Comparison of ENCODE assay signal across 27 cellular contexts in genomic region chr14:66993512-66993911, GRCh38.
"Had no signal": no experiment of that assay in that cellular context is flagged by ENCODE, and none has a peak within 500 bp of the region (broad histone marks: within the 10 kb centered on the region; RNA-seq: fewer than 3 reads in every experiment).

No MANE protein-coding gene starts in this region.

- H3K36me3 ChIP-seq: brain microvascular endothelial cell, gastrocnemius medialis had no signal

- ATAC-seq: activated CD4-positive, alpha-beta T cell treated with anti-CD3 and anti-CD28 coated beads for 36 hours; activated CD8-positive, alpha-beta memory T cell treated with anti-CD3 and anti-CD28 coated beads, Interleukin-2, amount 10 ng/mL, durations not matched to agents 7 days and 5 days; activated CD8-positive, alpha-beta T cell treated with anti-CD3 and anti-CD28 coated beads, Interleukin-2, amount 10 ng/mL, durations not matched to agents 7 days and 5 days; effector memory CD8-positive, alpha-beta T cell; foreskin keratinocyte; gastrocnemius medialis had no signal

- FAIRE-seq: astrocyte, bronchial epithelial cell had no signal

- H3K4me3 ChIP-seq: esophagus muscularis mucosa, gastrocnemius medialis had no signal

- H3K4me1 ChIP-seq: esophagus muscularis mucosa, foreskin keratinocyte, gastrocnemius medialis had no signal

- H3K9me3 ChIP-seq: esophagus muscularis mucosa, gastrocnemius medialis had no signal

- H3K27ac ChIP-seq: brain microvascular endothelial cell, esophagus muscularis mucosa, foreskin keratinocyte, gastrocnemius medialis had no signal

- H3K27me3 ChIP-seq: brain microvascular endothelial cell, esophagus muscularis mucosa, foreskin keratinocyte, gastrocnemius medialis had no signal

- DNase-seq: activated CD4-positive, alpha-beta memory T cell treated with anti-CD3 and anti-CD28 coated beads for 36 hours; activated CD4-positive, alpha-beta T cell treated with anti-CD3 and anti-CD28 coated beads for 36 hours; activated CD4-positive, alpha-beta T cell treated with anti-CD3 and anti-CD28 coated beads, Interleukin-2, amount 10 ng/mL, durations not matched to agents 24 days and 14 days; activated CD4-positive, CD25-positive, alpha-beta regulatory T cell; activated CD4-positive, CD25-positive, alpha-beta regulatory T cell treated with anti-CD3 and anti-CD28 coated beads, Interleukin-2, amount 50 U/mL, for 72 hours; activated CD8-positive, alpha-beta memory T cell treated with anti-CD3 and anti-CD28 coated beads, Interleukin-2, amount 10 ng/mL, durations not matched to agents 7 days and 5 days; activated CD8-positive, alpha-beta memory T cell treated with anti-CD3 and anti-CD28 coated beads, Interleukin-2, amount 50 U/mL, for 4 hours; activated CD8-positive, alpha-beta T cell treated with anti-CD3 and anti-CD28 coated beads, Interleukin-2, amount 10 ng/mL, durations not matched to agents 7 days and 5 days; activated effector memory CD4-positive, alpha-beta T cell treated with anti-CD3 and anti-CD28 coated beads, Interleukin-2, amount 50 U/mL, for 16 hours; activated naive CD4-positive, alpha-beta T cell treated with anti-CD3 and anti-CD28 coated beads for 36 hours; activated T-cell treated with anti-CD3 and anti-CD28 coated beads, Interleukin-2, amount 50 U/mL, for 1 hour; activated T-cell treated with anti-CD3 and anti-CD28 coated beads, Interleukin-2, amount 50 U/mL, for 48 hours; amniotic stem cell; anterior cingulate cortex; brain microvascular endothelial cell; cortex of kidney; dermis blood vessel endothelial cell; effector CD4-positive, alpha-beta T cell; effector memory CD8-positive, alpha-beta T cell; erythroblast; foreskin keratinocyte; gastrocnemius medialis; glutamatergic neuron; T-helper 2 cell had no signal
